In the genomic region with DNA sequence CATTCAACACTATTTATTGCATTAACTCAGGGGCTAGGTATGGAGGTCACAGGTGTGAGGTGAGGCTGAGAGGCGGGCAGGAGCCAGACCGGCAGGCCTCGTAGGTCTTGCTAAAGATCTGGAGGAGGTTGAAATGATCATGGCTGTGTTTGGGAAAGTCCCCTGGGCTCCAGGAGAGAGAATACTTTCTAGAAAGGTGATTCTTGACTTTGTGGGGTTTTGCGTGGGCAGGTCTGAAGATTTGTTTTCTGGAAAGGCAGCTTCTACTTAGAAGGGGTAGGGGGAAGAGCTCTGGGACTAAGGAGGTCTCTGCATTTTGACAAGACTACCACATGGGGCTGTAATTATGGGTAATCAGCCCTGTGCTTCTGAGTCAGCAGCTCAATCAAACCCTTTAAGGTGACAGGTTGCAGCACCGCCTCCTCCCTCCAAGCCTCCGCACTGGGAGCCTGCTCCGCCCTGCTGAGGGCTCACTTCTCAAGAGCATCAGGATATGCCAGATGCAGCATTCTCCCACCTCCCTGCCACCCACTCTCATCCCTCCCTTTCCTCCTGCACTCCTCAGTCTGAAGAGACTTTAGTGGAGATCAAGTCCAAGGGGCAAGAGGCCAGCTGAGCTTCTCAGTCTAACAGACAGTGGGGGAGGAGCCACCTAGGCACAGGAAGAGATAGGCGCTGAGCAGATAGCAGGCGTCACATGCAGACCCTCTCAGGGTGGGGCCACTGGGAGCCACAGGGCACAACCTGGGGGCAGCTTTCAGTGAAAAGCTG, we compare ENCODE assay signal across 1 cellular context.
TF ChIP-seq lines count a peak whose summit lies in the region.

No MANE protein-coding gene starts in this region.

TF ChIP-seq in K562, 482 proteins besides CTCF, POLR2A, EP300 and RAD21 (continued from another document and continues in another):
- TF ChIP-seq, protein P1, sequence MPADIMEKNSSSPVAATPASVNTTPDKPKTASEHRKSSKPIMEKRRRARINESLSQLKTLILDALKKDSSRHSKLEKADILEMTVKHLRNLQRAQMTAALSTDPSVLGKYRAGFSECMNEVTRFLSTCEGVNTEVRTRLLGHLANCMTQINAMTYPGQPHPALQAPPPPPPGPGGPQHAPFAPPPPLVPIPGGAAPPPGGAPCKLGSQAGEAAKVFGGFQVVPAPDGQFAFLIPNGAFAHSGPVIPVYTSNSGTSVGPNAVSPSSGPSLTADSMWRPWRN (IDR thresholded peaks at IDR 0.05; ENCODE audit: low read depth) = 0 out of 2 replicates have a peak, but pooled peaks have one; percentile 19
- no peak; the same call in 1 of the 2 replicates for TF ChIP-seq RHOXF2B (CRISPR knock-in tag; conservative IDR thresholded peaks at IDR 0.05)
- no peak for TF ChIP-seq BCL6 (CRISPR knock-in tag; IDR thresholded peaks at IDR 0.05)
- peak; percentile 79 for TF ChIP-seq L3MBTL2 (IDR thresholded peaks at IDR 0.05)
- TF ChIP-seq CBFA2T3 (IDR thresholded peaks at IDR 0.05) = peak; percentile 64
- TF ChIP-seq, protein P2, sequence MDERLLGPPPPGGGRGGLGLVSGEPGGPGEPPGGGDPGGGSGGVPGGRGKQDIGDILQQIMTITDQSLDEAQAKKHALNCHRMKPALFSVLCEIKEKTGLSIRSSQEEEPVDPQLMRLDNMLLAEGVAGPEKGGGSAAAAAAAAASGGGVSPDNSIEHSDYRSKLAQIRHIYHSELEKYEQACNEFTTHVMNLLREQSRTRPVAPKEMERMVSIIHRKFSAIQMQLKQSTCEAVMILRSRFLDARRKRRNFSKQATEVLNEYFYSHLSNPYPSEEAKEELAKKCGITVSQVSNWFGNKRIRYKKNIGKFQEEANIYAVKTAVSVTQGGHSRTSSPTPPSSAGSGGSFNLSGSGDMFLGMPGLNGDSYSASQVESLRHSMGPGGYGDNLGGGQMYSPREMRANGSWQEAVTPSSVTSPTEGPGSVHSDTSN (CRISPR knock-in tag; IDR thresholded peaks at IDR 0.05; ENCODE audit: low read depth) = peak; percentile 48; the same call in 1 of the 2 replicates
- TF ChIP-seq, protein P2 (tag; conservative IDR thresholded peaks at IDR 0.05; ENCODE audit: low read depth) = peak; percentile 83
- TF ChIP-seq POU5F1 (IDR thresholded peaks at IDR 0.05; ENCODE audit: borderline replicate concordance, low read depth, low read length, partially characterized antibody) = no peak
- TF ChIP-seq KDM5B (IDR thresholded peaks at IDR 0.05; ENCODE audit: insufficient replicate concordance, low read depth, low read length) = no peak
- TF ChIP-seq MYC (IDR thresholded peaks at IDR 0.05; ENCODE audit: low read depth, low read length) = peak; percentile 57; the same call in 1 of the 2 replicates
- TF ChIP-seq MYC (CRISPR knock-in tag; IDR thresholded peaks at IDR 0.05; ENCODE audit: borderline replicate concordance, low read depth) = peak; percentile 53; the same call in 1 of the 2 replicates
- TF ChIP-seq NR2C2 (CRISPR knock-in tag; IDR thresholded peaks at IDR 0.05) = peak; percentile 74; the same call in 1 of the 2 replicates
- TF ChIP-seq NR2C2 (tag; IDR thresholded peaks at IDR 0.05) = peak; percentile 52
- TF ChIP-seq, protein P3, sequence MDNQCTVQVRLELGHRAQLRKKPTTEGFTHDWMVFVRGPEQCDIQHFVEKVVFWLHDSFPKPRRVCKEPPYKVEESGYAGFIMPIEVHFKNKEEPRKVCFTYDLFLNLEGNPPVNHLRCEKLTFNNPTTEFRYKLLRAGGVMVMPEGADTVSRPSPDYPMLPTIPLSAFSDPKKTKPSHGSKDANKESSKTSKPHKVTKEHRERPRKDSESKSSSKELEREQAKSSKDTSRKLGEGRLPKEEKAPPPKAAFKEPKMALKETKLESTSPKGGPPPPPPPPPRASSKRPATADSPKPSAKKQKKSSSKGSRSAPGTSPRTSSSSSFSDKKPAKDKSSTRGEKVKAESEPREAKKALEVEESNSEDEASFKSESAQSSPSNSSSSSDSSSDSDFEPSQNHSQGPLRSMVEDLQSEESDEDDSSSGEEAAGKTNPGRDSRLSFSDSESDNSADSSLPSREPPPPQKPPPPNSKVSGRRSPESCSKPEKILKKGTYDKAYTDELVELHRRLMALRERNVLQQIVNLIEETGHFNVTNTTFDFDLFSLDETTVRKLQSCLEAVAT (IDR thresholded peaks at IDR 0.05) = peak in 1 of 2 experiments; percentile 50; a peak in 2 of 4 replicates
- TF ChIP-seq TBL1XR1 (IDR thresholded peaks at IDR 0.05; ENCODE audit: low read length in 2 of 2) = no peak; a peak in 1 of 4 replicates
- TF ChIP-seq TCF3 (CRISPR knock-in tag; IDR thresholded peaks at IDR 0.05) = peak; percentile 33; the same call in 1 of the 2 replicates
- no peak for TF ChIP-seq ZNF232 (CRISPR knock-in tag; IDR thresholded peaks at IDR 0.05)
- TF ChIP-seq ETS2 (tag; IDR thresholded peaks at IDR 0.05; ENCODE audit: borderline replicate concordance, poor library complexity, severe bottlenecking) = no peak
- TF ChIP-seq MAFF (IDR thresholded peaks at IDR 0.05; ENCODE audit: low read length) = peak; percentile 36
- no peak for TF ChIP-seq PRMT5 (CRISPR knock-in tag; IDR thresholded peaks at IDR 0.05)
- TF ChIP-seq BRF1 (IDR thresholded peaks at IDR 0.05; ENCODE audit: borderline replicate concordance, extremely low read depth, insufficient read length) = no peak
- TF ChIP-seq TAL1 (IDR thresholded peaks at IDR 0.05) = 0 out of 2 replicates have a peak, but pooled peaks have one; percentile 27
- TF ChIP-seq, protein P4, sequence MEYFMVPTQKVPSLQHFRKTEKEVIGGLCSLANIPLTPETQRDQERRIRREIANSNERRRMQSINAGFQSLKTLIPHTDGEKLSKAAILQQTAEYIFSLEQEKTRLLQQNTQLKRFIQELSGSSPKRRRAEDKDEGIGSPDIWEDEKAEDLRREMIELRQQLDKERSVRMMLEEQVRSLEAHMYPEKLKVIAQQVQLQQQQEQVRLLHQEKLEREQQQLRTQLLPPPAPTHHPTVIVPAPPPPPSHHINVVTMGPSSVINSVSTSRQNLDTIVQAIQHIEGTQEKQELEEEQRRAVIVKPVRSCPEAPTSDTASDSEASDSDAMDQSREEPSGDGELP (CRISPR knock-in tag; IDR thresholded peaks at IDR 0.05; ENCODE audit: borderline replicate concordance) = peak; percentile 90
- TF ChIP-seq HLTF (IDR thresholded peaks at IDR 0.05) = no peak
- TF ChIP-seq, protein P5, sequence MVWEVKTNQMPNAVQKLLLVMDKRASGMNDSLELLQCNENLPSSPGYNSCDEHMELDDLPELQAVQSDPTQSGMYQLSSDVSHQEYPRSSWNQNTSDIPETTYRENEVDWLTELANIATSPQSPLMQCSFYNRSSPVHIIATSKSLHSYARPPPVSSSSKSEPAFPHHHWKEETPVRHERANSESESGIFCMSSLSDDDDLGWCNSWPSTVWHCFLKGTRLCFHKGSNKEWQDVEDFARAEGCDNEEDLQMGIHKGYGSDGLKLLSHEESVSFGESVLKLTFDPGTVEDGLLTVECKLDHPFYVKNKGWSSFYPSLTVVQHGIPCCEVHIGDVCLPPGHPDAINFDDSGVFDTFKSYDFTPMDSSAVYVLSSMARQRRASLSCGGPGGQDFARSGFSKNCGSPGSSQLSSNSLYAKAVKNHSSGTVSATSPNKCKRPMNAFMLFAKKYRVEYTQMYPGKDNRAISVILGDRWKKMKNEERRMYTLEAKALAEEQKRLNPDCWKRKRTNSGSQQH (CRISPR knock-in tag; IDR thresholded peaks at IDR 0.05) = no peak
- no peak for TF ChIP-seq KAT7 (CRISPR knock-in tag; IDR thresholded peaks at IDR 0.05; ENCODE audit: borderline replicate concordance)
- TF ChIP-seq MTA2 (IDR thresholded peaks at IDR 0.05; ENCODE audit: low read depth) = peak; percentile 12; the same call in 1 of the 2 replicates
- TF ChIP-seq, protein P6, sequence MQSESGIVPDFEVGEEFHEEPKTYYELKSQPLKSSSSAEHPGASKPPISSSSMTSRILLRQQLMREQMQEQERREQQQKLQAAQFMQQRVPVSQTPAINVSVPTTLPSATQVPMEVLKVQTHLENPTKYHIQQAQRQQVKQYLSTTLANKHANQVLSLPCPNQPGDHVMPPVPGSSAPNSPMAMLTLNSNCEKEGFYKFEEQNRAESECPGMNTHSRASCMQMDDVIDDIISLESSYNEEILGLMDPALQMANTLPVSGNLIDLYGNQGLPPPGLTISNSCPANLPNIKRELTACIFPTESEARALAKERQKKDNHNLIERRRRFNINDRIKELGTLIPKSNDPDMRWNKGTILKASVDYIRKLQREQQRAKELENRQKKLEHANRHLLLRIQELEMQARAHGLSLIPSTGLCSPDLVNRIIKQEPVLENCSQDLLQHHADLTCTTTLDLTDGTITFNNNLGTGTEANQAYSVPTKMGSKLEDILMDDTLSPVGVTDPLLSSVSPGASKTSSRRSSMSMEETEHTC (IDR thresholded peaks at IDR 0.05) = peak; percentile 91
- peak; percentile 50 to 51; a peak in 3 of 4 replicates for TF ChIP-seq NRF1 (conservative IDR thresholded peaks at IDR 0.05 in 1 of 2, IDR thresholded peaks at IDR 0.05 in 1 of 2)
- peak; percentile 92 for TF ChIP-seq HDAC2 (IDR thresholded peaks at IDR 0.05)
- TF ChIP-seq NELFE (IDR thresholded peaks at IDR 0.05; ENCODE audit: insufficient read depth, insufficient read length) = no peak
- peak in 1 of 2 experiments; percentile 69; a peak in 1 of 4 replicates for TF ChIP-seq SRF (CRISPR knock-in tag; IDR thresholded peaks at IDR 0.05)
- peak; percentile 41; the same call in 1 of the 2 replicates for TF ChIP-seq SMARCC2 (IDR thresholded peaks at IDR 0.05; ENCODE audit: low read depth)
- peak; percentile 47 for TF ChIP-seq TBP (optimal IDR thresholded peaks at IDR 0.05; ENCODE audit: low read depth, low read length)
- TF ChIP-seq, protein P7, sequence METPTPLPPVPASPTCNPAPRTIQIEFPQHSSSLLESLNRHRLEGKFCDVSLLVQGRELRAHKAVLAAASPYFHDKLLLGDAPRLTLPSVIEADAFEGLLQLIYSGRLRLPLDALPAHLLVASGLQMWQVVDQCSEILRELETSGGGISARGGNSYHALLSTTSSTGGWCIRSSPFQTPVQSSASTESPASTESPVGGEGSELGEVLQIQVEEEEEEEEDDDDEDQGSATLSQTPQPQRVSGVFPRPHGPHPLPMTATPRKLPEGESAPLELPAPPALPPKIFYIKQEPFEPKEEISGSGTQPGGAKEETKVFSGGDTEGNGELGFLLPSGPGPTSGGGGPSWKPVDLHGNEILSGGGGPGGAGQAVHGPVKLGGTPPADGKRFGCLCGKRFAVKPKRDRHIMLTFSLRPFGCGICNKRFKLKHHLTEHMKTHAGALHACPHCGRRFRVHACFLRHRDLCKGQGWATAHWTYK (CRISPR knock-in tag; IDR thresholded peaks at IDR 0.05) = peak; percentile 61
- TF ChIP-seq LEF1 (IDR thresholded peaks at IDR 0.05) = peak; percentile 80
- TF ChIP-seq, protein P8, sequence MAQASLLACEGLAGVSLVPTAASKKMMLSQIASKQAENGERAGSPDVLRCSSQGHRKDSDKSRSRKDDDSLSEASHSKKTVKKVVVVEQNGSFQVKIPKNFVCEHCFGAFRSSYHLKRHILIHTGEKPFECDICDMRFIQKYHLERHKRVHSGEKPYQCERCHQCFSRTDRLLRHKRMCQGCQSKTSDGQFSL (CRISPR knock-in tag; IDR thresholded peaks at IDR 0.05) = no peak
- TF ChIP-seq, protein P8 (tag; IDR thresholded peaks at IDR 0.05) = no peak
- no peak for TF ChIP-seq ZNF347 (CRISPR knock-in tag; IDR thresholded peaks at IDR 0.05; ENCODE audit: low read depth)
- peak; percentile 30; the same call in 1 of the 2 replicates for TF ChIP-seq FOXJ2 (tag; IDR thresholded peaks at IDR 0.05)
- TF ChIP-seq, protein P9, sequence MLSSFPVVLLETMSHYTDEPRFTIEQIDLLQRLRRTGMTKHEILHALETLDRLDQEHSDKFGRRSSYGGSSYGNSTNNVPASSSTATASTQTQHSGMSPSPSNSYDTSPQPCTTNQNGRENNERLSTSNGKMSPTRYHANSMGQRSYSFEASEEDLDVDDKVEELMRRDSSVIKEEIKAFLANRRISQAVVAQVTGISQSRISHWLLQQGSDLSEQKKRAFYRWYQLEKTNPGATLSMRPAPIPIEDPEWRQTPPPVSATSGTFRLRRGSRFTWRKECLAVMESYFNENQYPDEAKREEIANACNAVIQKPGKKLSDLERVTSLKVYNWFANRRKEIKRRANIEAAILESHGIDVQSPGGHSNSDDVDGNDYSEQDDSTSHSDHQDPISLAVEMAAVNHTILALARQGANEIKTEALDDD (IDR thresholded peaks at IDR 0.05) = peak; percentile 66; the same call in 1 of the 2 replicates
- no peak for TF ChIP-seq POLR2AphosphoS5 (IDR thresholded peaks at IDR 0.05; ENCODE audit: control insufficient read depth, insufficient read depth, low read depth, low read length)
- TF ChIP-seq, protein P10, sequence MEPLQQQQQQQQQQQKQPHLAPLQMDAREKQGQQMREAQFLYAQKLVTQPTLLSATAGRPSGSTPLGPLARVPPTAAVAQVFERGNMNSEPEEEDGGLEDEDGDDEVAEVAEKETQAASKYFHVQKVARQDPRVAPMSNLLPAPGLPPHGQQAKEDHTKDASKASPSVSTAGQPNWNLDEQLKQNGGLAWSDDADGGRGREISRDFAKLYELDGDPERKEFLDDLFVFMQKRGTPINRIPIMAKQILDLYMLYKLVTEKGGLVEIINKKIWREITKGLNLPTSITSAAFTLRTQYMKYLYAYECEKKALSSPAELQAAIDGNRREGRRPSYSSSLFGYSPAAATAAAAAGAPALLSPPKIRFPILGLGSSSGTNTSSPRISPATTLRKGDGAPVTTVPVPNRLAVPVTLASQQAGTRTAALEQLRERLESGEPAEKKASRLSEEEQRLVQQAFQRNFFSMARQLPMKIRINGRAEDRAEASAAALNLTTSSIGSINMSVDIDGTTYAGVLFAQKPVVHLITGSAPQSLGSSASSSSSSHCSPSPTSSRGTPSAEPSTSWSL (CRISPR knock-in tag; IDR thresholded peaks at IDR 0.05; ENCODE audit: borderline replicate concordance) = no peak
- 0 out of 2 replicates have a peak, but pooled peaks have one; percentile 18 for TF ChIP-seq ZNF41 (CRISPR knock-in tag; conservative IDR thresholded peaks at IDR 0.05)
- TF ChIP-seq, protein P11, sequence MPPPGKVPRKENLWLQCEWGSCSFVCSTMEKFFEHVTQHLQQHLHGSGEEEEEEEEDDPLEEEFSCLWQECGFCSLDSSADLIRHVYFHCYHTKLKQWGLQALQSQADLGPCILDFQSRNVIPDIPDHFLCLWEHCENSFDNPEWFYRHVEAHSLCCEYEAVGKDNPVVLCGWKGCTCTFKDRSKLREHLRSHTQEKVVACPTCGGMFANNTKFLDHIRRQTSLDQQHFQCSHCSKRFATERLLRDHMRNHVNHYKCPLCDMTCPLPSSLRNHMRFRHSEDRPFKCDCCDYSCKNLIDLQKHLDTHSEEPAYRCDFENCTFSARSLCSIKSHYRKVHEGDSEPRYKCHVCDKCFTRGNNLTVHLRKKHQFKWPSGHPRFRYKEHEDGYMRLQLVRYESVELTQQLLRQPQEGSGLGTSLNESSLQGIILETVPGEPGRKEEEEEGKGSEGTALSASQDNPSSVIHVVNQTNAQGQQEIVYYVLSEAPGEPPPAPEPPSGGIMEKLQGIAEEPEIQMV (tag; conservative IDR thresholded peaks at IDR 0.05; ENCODE audit: low read depth) = peak; percentile 38; the same call in 1 of the 2 replicates
- TF ChIP-seq ZFPM2 (CRISPR knock-in tag; IDR thresholded peaks at IDR 0.05) = no peak
- peak; percentile 81 for TF ChIP-seq SMARCE1 (IDR thresholded peaks at IDR 0.05)
- no peak for TF ChIP-seq ZSCAN32 (CRISPR knock-in tag; IDR thresholded peaks at IDR 0.05)
